18 cellular contexts compared by ENCODE assay signal in the genomic region with DNA sequence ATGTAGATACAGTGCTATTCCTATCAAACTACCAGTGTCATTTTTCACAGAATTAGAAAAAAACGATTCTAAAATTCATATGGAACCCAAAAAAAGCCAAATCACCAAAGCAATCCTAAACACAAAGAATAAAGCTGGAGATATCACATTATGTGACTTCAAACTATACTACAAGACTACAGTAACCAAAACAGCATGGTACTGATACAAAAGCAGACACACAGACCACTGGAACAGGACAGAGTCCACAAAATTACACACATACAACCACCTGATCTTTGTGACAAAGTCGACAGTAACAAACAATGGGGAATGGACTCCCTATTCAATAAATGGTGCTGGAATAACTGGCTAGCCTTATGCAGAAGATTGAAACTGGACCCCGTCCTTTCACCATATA.
DNase-seq lines count a peak whose midpoint lies in the region; ATAC-seq, FAIRE-seq and TF ChIP-seq lines count a peak whose summit lies in the region.
"Had no signal": no experiment of that assay in that cellular context is flagged by ENCODE, and none has a peak within 500 bp of the region (broad histone marks: within the 10 kb centered on the region; RNA-seq: fewer than 3 reads in every experiment).

No MANE protein-coding gene starts in this region.

- no peak overlapping the region for H3K4me3 Mint-ChIP-seq in endodermal cell
- H3K4me3 Mint-ChIP-seq: CD4-positive, CD25-positive, alpha-beta regulatory T cell; CD8-positive, alpha-beta T cell had no signal

- TF ChIP-seq CTCF in HepG2 (CRISPR knock-in tag; IDR thresholded peaks at IDR 0.05) (no peak), right lobe of liver (IDR thresholded peaks at IDR 0.05) (no peak), HEK293 (tag by site-specific recombination; IDR thresholded peaks at IDR 0.05) (no peak), endodermal cell (conservative IDR thresholded peaks at IDR 0.05) (no peak), body of pancreas (IDR thresholded peaks at IDR 0.05) (no peak), RWPE1 (conservative IDR thresholded peaks at IDR 0.05; ENCODE audit: low read depth) (no peak), WERI-Rb-1 (IDR thresholded peaks at IDR 0.05; ENCODE audit: low read depth, low read length) (no peak)

- FAIRE-seq in HepG2 (lab: Jason Lieb, UNC), result peak; percentile 4

- ATAC-seq in HepG2 (no peak), right lobe of liver (no peak), body of pancreas (no peak)
- ATAC-seq: CD8-positive, alpha-beta T cell; GM12878 had no signal

- no peaks in the 10 kb centered on the region; the same call in 1 of the 2 replicates for H4K20me1 ChIP-seq in HepG2 (ENCODE audit: insufficient read depth, low read length)

- in situ Hi-C loops in HepG2 (cut with HindIII; ENCODE audit: extremely low pct_ligation_motif_present, low pct_unique_long_range_greater_than_20kb), result no loop called here

- no peaks in the 10 kb centered on the region for H3K9me3 ChIP-seq in HepG2 (ENCODE audit: low read length)
- H3K9me3 ChIP-seq in right lobe of liver, result no peaks in the 10 kb centered on the region
- H3K9me3 ChIP-seq in HEK293 (ENCODE audit: control insufficient read depth, insufficient read depth, low read depth, low read length), result no peaks in the 10 kb centered on the region
- peaks cover 16% of the 10 kb centered on the region for H3K9me3 ChIP-seq in endodermal cell (ENCODE audit: control insufficient read depth, low read length)
- no peaks in the 10 kb centered on the region for H3K9me3 ChIP-seq in body of pancreas
- peaks cover 3% of the 10 kb centered on the region for H3K9me3 ChIP-seq in WERI-Rb-1 (ENCODE audit: severe bottlenecking)
- H3K9me3 ChIP-seq: Caco-2 had no signal

- intact Hi-C loops in HepG2 (cut with micrococcal nuclease; ENCODE audit: unreplicated experiment), result no loop called here
- intact Hi-C loops in right lobe of liver (cut with DNase I), result no loop called here
- intact Hi-C loops in body of pancreas (cut with DNase I), result no loop called here

- H3K27ac ChIP-seq in HepG2 (ENCODE audit: extremely low read length, insufficient read depth, low read length), result no peak overlapping the region
- no peak overlapping the region for H3K27ac ChIP-seq in right lobe of liver
- H3K27ac ChIP-seq in HEK293 (ENCODE audit: extremely low read depth, low read depth, low read length), result no peak overlapping the region
- no peak overlapping the region for H3K27ac ChIP-seq in endodermal cell (ENCODE audit: low read depth, low read length)
- H3K27ac ChIP-seq in body of pancreas, result no peak overlapping the region
- H3K27ac ChIP-seq in RWPE1, result no peak overlapping the region
- no peak overlapping the region for H3K27ac ChIP-seq in WERI-Rb-1
- H3K27ac ChIP-seq: C4-2B had no signal

- H3K4me1 Mint-ChIP-seq in endodermal cell, result peaks cover 18% of the 10 kb centered on the region

- H3K27me3 ChIP-seq in HepG2 (ENCODE audit: control insufficient read depth in 1 of 2, insufficient read depth in 2 of 2, low read length in 2 of 2), result no peaks in the 10 kb centered on the region
- no peaks in the 10 kb centered on the region for H3K27me3 ChIP-seq in right lobe of liver
- H3K27me3 ChIP-seq in endodermal cell (ENCODE audit: control insufficient read depth, insufficient read depth, low read length, poor library complexity, severe bottlenecking), result no peaks in the 10 kb centered on the region
- no peaks in the 10 kb centered on the region for H3K27me3 ChIP-seq in body of pancreas
- no peaks in the 10 kb centered on the region for H3K27me3 ChIP-seq in WERI-Rb-1 (ENCODE audit: insufficient read depth, low read depth, severe bottlenecking)

- peaks cover 2 to 12% of the 10 kb centered on the region in 2 experiments; a peak in 3 of 5 replicates for H3K36me3 ChIP-seq in HepG2 (replicated peaks in 1 of 2; ENCODE audit: control insufficient read depth in 1 of 2, insufficient read depth in 2 of 2, low read length in 2 of 2)
- no peaks in the 10 kb centered on the region for H3K36me3 ChIP-seq in right lobe of liver
- H3K36me3 ChIP-seq in HEK293 (ENCODE audit: control insufficient read depth in 2 of 2, insufficient read depth in 1 of 2, low read length in 2 of 2), result no peaks in the 10 kb centered on the region
- H3K36me3 ChIP-seq in endodermal cell (ENCODE audit: control insufficient read depth, insufficient read depth, low read length), result peaks cover 13% of the 10 kb centered on the region
- H3K36me3 ChIP-seq in body of pancreas (replicated peaks in 1 of 2; ENCODE audit: insufficient read depth in 1 of 2, low read depth in 2 of 2), result no peaks in the 10 kb centered on the region
- H3K36me3 ChIP-seq in WERI-Rb-1, result peaks cover 6% of the 10 kb centered on the region; the same call in 1 of the 2 replicates

- H3K27me3 Mint-ChIP-seq in endodermal cell (ENCODE audit: insufficient read depth), result no peaks in the 10 kb centered on the region
- H3K27me3 Mint-ChIP-seq: CD4-positive, CD25-positive, alpha-beta regulatory T cell had no signal

- peaks cover 27% of the 10 kb centered on the region for H3K36me3 Mint-ChIP-seq in endodermal cell (ENCODE audit: low read depth)

- H3K9me3 Mint-ChIP-seq in endodermal cell, result peaks cover 19% of the 10 kb centered on the region
- H3K9me3 Mint-ChIP-seq: CD8-positive, alpha-beta T cell had no signal

- POLR2A ChIA-PET in HepG2 (lab: Yijun Ruan, JAX) (no interaction called here), HEK293 (lab: Yijun Ruan, JAX) (no interaction called here), RWPE1 (lab: Yijun Ruan, JAX; ENCODE audit: low non-redundant PET) (no interaction called here)

- no peak overlapping the region for H3K4me2 ChIP-seq in HepG2 (ENCODE audit: low read depth, low read length)

- no peak overlapping the region for H2AFZ ChIP-seq in HepG2 (ENCODE audit: low read length)

- TF ChIP-seq EP300 in HepG2 (IDR thresholded peaks at IDR 0.05; ENCODE audit: low read depth in 2 of 2, low read length in 2 of 2) (no peak), HepG2 (CRISPR knock-in tag; IDR thresholded peaks at IDR 0.05; ENCODE audit: borderline replicate concordance) (no peak)

- no peak for TF ChIP-seq RAD21 in HepG2 (CRISPR knock-in tag; IDR thresholded peaks at IDR 0.05)

- TF ChIP-seq POLR2A in HepG2 (IDR thresholded peaks at IDR 0.05; ENCODE audit: insufficient read depth in 1 of 2, low read depth in 2 of 2, low read length in 2 of 2) (no peak), right lobe of liver (IDR thresholded peaks at IDR 0.05) (no peak), body of pancreas (IDR thresholded peaks at IDR 0.05) (no peak)

- CTCF ChIA-PET in HepG2 (lab: Yijun Ruan, JAX; ENCODE audit: low intra/inter-chr PET ratio, low total read pairs), result no interaction called here
- CTCF ChIA-PET in HEK293 (lab: Yijun Ruan, JAX), result no interaction called here
- CTCF ChIA-PET in RWPE1 (lab: Yijun Ruan, JAX), result interaction anchor here (0.7 kb wide), 1 partner anchor 18 kb away, joined by 3 read pairs; no protein-coding TSS in a partner anchor

- BruUV-seq in HepG2 (replicated peaks; lab: Mats Ljungman, UMichigan), result no TSS peak

- no peak overlapping the region for H3K27ac Mint-ChIP-seq in endodermal cell
- H3K27ac Mint-ChIP-seq: CD4-positive, CD25-positive, alpha-beta regulatory T cell; CD8-positive, alpha-beta T cell had no signal

- no peak for DNase-seq in HepG2 (ENCODE audit: low spot score)
- no peak for DNase-seq in right lobe of liver
- DNase-seq in endodermal cell, result no peak
- no peak for DNase-seq in body of pancreas
- no peak for DNase-seq in RWPE1 (ENCODE audit: low spot score)
- no peak for DNase-seq in WERI-Rb-1
- DNase-seq: 8988T; Caco-2; CD4-positive, CD25-positive, alpha-beta regulatory T cell; CD8-positive, alpha-beta T cell; DMS153; DND-41; GOT3; H7; HCEC 1CT had no signal

- peaks cover 33% of the 10 kb centered on the region for H3K4me1 ChIP-seq in HepG2 (ENCODE audit: insufficient read depth, low read length)
- H3K4me1 ChIP-seq in right lobe of liver, result no peaks in the 10 kb centered on the region
- no peaks in the 10 kb centered on the region for H3K4me1 ChIP-seq in HEK293 (ENCODE audit: control insufficient read depth, insufficient read depth, low read length)
- H3K4me1 ChIP-seq in endodermal cell (ENCODE audit: control insufficient read depth, insufficient read depth, low read length), result peaks cover 10% of the 10 kb centered on the region
- H3K4me1 ChIP-seq in body of pancreas, result no peaks in the 10 kb centered on the region

- peaks cover 11% of the 10 kb centered on the region for H3K79me2 ChIP-seq in HepG2 (ENCODE audit: insufficient read depth, low read length)

- no peak overlapping the region for H3K4me3 ChIP-seq in HepG2 (replicated peaks in 1 of 3; ENCODE audit: insufficient read depth in 1 of 3, low read depth in 2 of 3, low read length in 3 of 3)
- no peak overlapping the region for H3K4me3 ChIP-seq in right lobe of liver
- H3K4me3 ChIP-seq in HEK293 (ENCODE audit: low read depth, low read length), result no peak overlapping the region
- peak overlapping the region; percentile 36 for H3K4me3 ChIP-seq in endodermal cell (ENCODE audit: low read length)
- no peak overlapping the region for H3K4me3 ChIP-seq in body of pancreas
- H3K4me3 ChIP-seq in WERI-Rb-1 (ENCODE audit: low read depth, low read length), result no peak overlapping the region
- H3K4me3 ChIP-seq: GM12878 had no signal

- H3K9ac ChIP-seq in HepG2 (ENCODE audit: insufficient read depth, low read depth, low read length) (no peak overlapping the region), endodermal cell (ENCODE audit: extremely low read depth, low read length, poor library complexity, severe bottlenecking) (no peak overlapping the region)

- WGBS in HepG2 (ENCODE audit: low lambda C conversion rate), result 89% methylated on average over 3 of the region's 3 CpGs
- 89% methylated on average over 3 of the region's 3 CpGs for WGBS in right lobe of liver (ENCODE audit: insufficient coverage, low coverage, low lambda C conversion rate, missing lambda C conversion rate)
- WGBS in endodermal cell (ENCODE audit: insufficient coverage in 1 of 2, insufficient read length in 1 of 2), 2 experiments, result 95 to 100% methylated on average over 1 to 3 of the region's 3 CpGs
- WGBS in body of pancreas, 2 donors, result 93 to 96% methylated on average over 3 of the region's 3 CpGs

TF ChIP-seq in HepG2, 621 proteins besides CTCF, POLR2A, EP300 and RAD21:
- no peak for TF ChIP-seq TEAD2 (CRISPR knock-in tag; IDR thresholded peaks at IDR 0.05)
- TF ChIP-seq TARDBP (CRISPR knock-in tag; IDR thresholded peaks at IDR 0.05), result no peak
- TF ChIP-seq TBP (CRISPR knock-in tag; IDR thresholded peaks at IDR 0.05), result no peak
- TF ChIP-seq CCDC6 (CRISPR knock-in tag; IDR thresholded peaks at IDR 0.05), result no peak
- peak; percentile 84 for TF ChIP-seq ZNF7 (CRISPR knock-in tag; IDR thresholded peaks at IDR 0.05)
TF ChIP-seq in HepG2: peak in this region for 1.

TF ChIP-seq in HEK293, 187 proteins besides CTCF, POLR2A, EP300 and RAD21 (continues in another document):
- TF ChIP-seq ZNF404 (tag by site-specific recombination; IDR thresholded peaks at IDR 0.05) (no peak), IKZF3 (tag by site-specific recombination; IDR thresholded peaks at IDR 0.05) (no peak), ZNF514 (tag by site-specific recombination; IDR thresholded peaks at IDR 0.05) (no peak), ZNF473 (tag by site-specific recombination; IDR thresholded peaks at IDR 0.05) (no peak)
